Comparison of ENCODE assay signal across 10 cellular contexts in the genomic region with DNA sequence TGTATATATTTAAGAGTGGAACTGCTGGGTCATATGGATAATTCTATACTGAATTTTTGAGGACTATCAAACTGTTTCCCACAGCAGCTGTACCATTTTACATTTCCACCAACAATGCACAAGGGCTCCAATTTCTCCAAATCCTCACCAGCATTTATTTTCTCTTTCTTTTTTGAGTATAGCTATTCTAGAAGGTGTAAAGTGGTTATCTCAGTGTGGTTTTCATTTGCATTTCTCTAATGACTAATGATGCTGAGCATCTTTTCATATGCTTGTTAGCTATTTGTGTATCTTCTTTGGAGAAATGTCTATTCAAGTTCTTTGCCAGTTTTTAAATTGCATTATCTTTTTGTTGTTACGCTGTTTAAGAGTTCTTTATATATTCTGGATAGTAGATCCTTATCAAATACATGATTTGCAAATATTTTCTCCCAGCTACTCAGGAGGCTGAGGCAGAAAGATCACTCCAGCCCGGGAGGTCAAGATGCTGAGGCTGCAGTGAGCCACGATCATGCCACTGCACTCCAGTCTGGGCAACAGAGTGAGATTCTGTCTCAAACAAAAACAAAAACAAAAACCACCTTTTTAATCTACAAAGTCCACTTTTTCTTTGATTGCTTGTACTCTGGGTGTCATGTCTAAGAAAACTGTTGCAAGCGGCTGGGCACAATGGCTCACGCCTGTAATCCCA. TPM values are rescaled to one million over a fixed set of nuclear protein-coding genes. Genes with fewer than 3 reads are reported as not detected.
DNase-seq lines count a peak whose midpoint lies in the region; ATAC-seq and FAIRE-seq lines count a peak whose summit lies in the region.
"Had no signal": no experiment of that assay in that cellular context is flagged by ENCODE, and none has a peak within 500 bp of the region (broad histone marks: within the 10 kb centered on the region; RNA-seq: fewer than 3 reads in every experiment).

No MANE protein-coding gene starts in this region.

- DNase-seq in activated CD4-positive, alpha-beta memory T cell treated with anti-CD3 and anti-CD28 coated beads for 36 hours: no peak
- no peak for DNase-seq in mesenteric fat pad (ENCODE audit: low spot score)
- DNase-seq in retina: no peak
- no peak for DNase-seq in AG08396 (ENCODE audit: low spot score)
- DNase-seq in RCC 7860 (ENCODE audit: low spot score): no peak
- DNase-seq: stimulated activated CD4-positive, alpha-beta T cell treated with anti-CD3 and anti-CD28 coated beads, Interleukin-12 subunit alpha, Interleukin-12 subunit beta, amount 100 ng/mL, for 4 hours; stimulated activated naive B cell treated with anti-CD40 and anti-IgM and Interleukin-4, amounts not matched to agents 10 μg/mL and 1 μg/mL and 100 μg/mL, for 72 hours had no signal

- H3K36me3 Mint-ChIP-seq in activated CD4-positive, alpha-beta memory T cell treated with anti-CD3 and anti-CD28 coated beads for 36 hours: peaks cover 35% of the 10 kb centered on the region

- no peak for FAIRE-seq in RCC 7860 (lab: Jason Lieb, UNC)

- H3K27ac Mint-ChIP-seq in activated CD4-positive, alpha-beta memory T cell treated with anti-CD3 and anti-CD28 coated beads for 36 hours: peak overlapping the region; percentile 23
- H3K27ac Mint-ChIP-seq: stimulated activated naive B cell treated with anti-CD40 and anti-IgM and Interleukin-4, amounts not matched to agents 10 μg/mL and 1 μg/mL and 100 μg/mL, for 72 hours had no signal

- H3K9me3 Mint-ChIP-seq in activated CD4-positive, alpha-beta memory T cell treated with anti-CD3 and anti-CD28 coated beads for 36 hours: no peaks in the 10 kb centered on the region
- H3K9me3 Mint-ChIP-seq: stimulated activated naive B cell treated with anti-CD40 and anti-IgM and Interleukin-4, amounts not matched to agents 10 μg/mL and 1 μg/mL and 100 μg/mL, for 72 hours had no signal

- intact Hi-C loops in activated CD4-positive, alpha-beta memory T cell treated with anti-CD3 and anti-CD28 coated beads for 36 hours (cut with micrococcal nuclease): no loop called here

- POLR2A ChIA-PET in activated CD4-positive, alpha-beta memory T cell treated with anti-CD3 and anti-CD28 coated beads for 36 hours (lab: Charles Lee): interaction anchor here (1.1 to 1.2 kb wide), 2 partner anchors 31 to 33 kb away, joined by 3 read pairs; a partner anchor contains a TSS

- H3K4me1 Mint-ChIP-seq in activated CD4-positive, alpha-beta memory T cell treated with anti-CD3 and anti-CD28 coated beads for 36 hours (ENCODE audit: low read depth): peaks cover 51% of the 10 kb centered on the region

- H3K27me3 Mint-ChIP-seq in activated CD4-positive, alpha-beta memory T cell treated with anti-CD3 and anti-CD28 coated beads for 36 hours: no peaks in the 10 kb centered on the region
- H3K27me3 Mint-ChIP-seq: stimulated activated naive B cell treated with anti-CD40 and anti-IgM and Interleukin-4, amounts not matched to agents 10 μg/mL and 1 μg/mL and 100 μg/mL, for 72 hours had no signal

- ATAC-seq in GM18861 (IDR thresholded peaks at IDR 0.05; ENCODE audit: unreplicated experiment): peak; percentile 85
- ATAC-seq in GM21381 (IDR thresholded peaks at IDR 0.05; ENCODE audit: unreplicated experiment): peak; percentile 95
- peak; percentile 91 for ATAC-seq in HG03045 (IDR thresholded peaks at IDR 0.05; ENCODE audit: unreplicated experiment)
- ATAC-seq: stimulated activated naive B cell treated with anti-CD40 and anti-IgM and Interleukin-4, amounts not matched to agents 10 μg/mL and 1 μg/mL and 100 μg/mL, for 72 hours had no signal

- CTCF ChIA-PET in activated CD4-positive, alpha-beta memory T cell treated with anti-CD3 and anti-CD28 coated beads for 36 hours (lab: Charles Lee): interaction anchor here (0.8 to 1.1 kb wide), 5 partner anchors 9 to 30 kb away, joined by 3 to 4 read pairs (median 3); no protein-coding TSS in a partner anchor

- no peak overlapping the region for H3K4me3 Mint-ChIP-seq in activated CD4-positive, alpha-beta memory T cell treated with anti-CD3 and anti-CD28 coated beads for 36 hours
- H3K4me3 Mint-ChIP-seq: stimulated activated naive B cell treated with anti-CD40 and anti-IgM and Interleukin-4, amounts not matched to agents 10 μg/mL and 1 μg/mL and 100 μg/mL, for 72 hours had no signal

RNA-seq across cellular contexts. Expression of a gene that starts 32.8 kb away (rescaled TPM):
- 10 to 100 TPM; 38.9 to 40.1 TPM for total RNA-seq in activated CD4-positive, alpha-beta memory T cell treated with anti-CD3 and anti-CD28 coated beads for 36 hours
- 24.7 TPM for total RNA-seq in mesenteric fat pad
